Comparison of ENCODE assay signal across 18 cellular contexts in genomic region chr2:73339171-73339678, GRCh38. TPM values are rescaled to one million over a fixed set of nuclear protein-coding genes. Genes with fewer than 3 reads are reported as not detected.
"Had no signal": no experiment of that assay in that cellular context is flagged by ENCODE, and none has a peak within 500 bp of the region (broad histone marks: within the 10 kb centered on the region; RNA-seq: fewer than 3 reads in every experiment).

No MANE protein-coding gene starts in this region.

- H3K4me3 Mint-ChIP-seq: activated CD4-positive, alpha-beta T cell treated with anti-CD3 and anti-CD28 coated beads for 36 hours; activated CD8-positive, alpha-beta T cell treated with anti-CD3 and anti-CD28 coated beads for 36 hours; activated naive CD8-positive, alpha-beta T cell treated with anti-CD3 and anti-CD28 coated beads, Interleukin-2, amount 50 U/mL, for 24 hours; natural killer cell treated with Interleukin-12 subunit alpha and Interleukin-12 subunit beta and Interleukin-15 and Interleukin-18, amount 100 ng/mL, for 72 hours; stimulated activated naive B cell treated with anti-CD40 and anti-IgM and Interleukin-4, amounts not matched to agents 10 μg/mL and 1 μg/mL and 100 μg/mL, for 72 hours had no signal

- H3K4me1 Mint-ChIP-seq: activated CD4-positive, alpha-beta T cell treated with anti-CD3 and anti-CD28 coated beads for 36 hours had no signal

- ATAC-seq: activated CD4-positive, alpha-beta T cell treated with anti-CD3 and anti-CD28 coated beads for 36 hours; activated CD8-positive, alpha-beta T cell treated with anti-CD3 and anti-CD28 coated beads for 36 hours; activated naive CD8-positive, alpha-beta T cell treated with anti-CD3 and anti-CD28 coated beads, Interleukin-2, amount 50 U/mL, for 24 hours; natural killer cell treated with Interleukin-12 subunit alpha and Interleukin-12 subunit beta and Interleukin-15 and Interleukin-18, amount 100 ng/mL, for 72 hours; sciatic nerve; stimulated activated naive B cell treated with anti-CD40 and anti-IgM and Interleukin-4, amounts not matched to agents 10 μg/mL and 1 μg/mL and 100 μg/mL, for 72 hours had no signal

- H3K27me3 ChIP-seq: ascending aorta, esophagus muscularis mucosa, transverse colon had no signal

- DNase-seq: activated CD4-positive, alpha-beta T cell treated with anti-CD3 and anti-CD28 coated beads for 36 hours; activated CD8-positive, alpha-beta memory T cell treated with anti-CD3 and anti-CD28 coated beads, Interleukin-2, amount 50 U/mL, for 48 hours; activated CD8-positive, alpha-beta T cell treated with anti-CD3 and anti-CD28 coated beads for 36 hours; activated naive CD4-positive, alpha-beta T cell treated with Interleukin-2 at 50 U/mL for 16 hours; activated naive CD8-positive, alpha-beta T cell treated with anti-CD3 and anti-CD28 coated beads, Interleukin-2, amount 50 U/mL, for 24 hours; stimulated activated CD4-positive, alpha-beta T cell treated with anti-CD3 and anti-CD28 coated beads, Interleukin-2, amount 100 ng/mL, for 24 hours; stimulated activated naive B cell treated with anti-CD40 and anti-IgM and Interleukin-4, amounts not matched to agents 10 μg/mL and 1 μg/mL and 100 μg/mL, for 72 hours; substantia nigra; transverse colon had no signal

- H3K36me3 Mint-ChIP-seq: natural killer cell treated with Interleukin-12 subunit alpha and Interleukin-12 subunit beta and Interleukin-15 and Interleukin-18, amount 100 ng/mL, for 72 hours had no signal

- H3K36me3 ChIP-seq: ascending aorta, esophagus muscularis mucosa, transverse colon had no signal

- H3K27ac ChIP-seq: ascending aorta, esophagus muscularis mucosa, transverse colon, VCaP had no signal

- H3K4me1 ChIP-seq: ascending aorta, esophagus muscularis mucosa, transverse colon had no signal

- H3K9me3 ChIP-seq: transverse colon had no signal

- H3K9me3 Mint-ChIP-seq: natural killer cell treated with Interleukin-12 subunit alpha and Interleukin-12 subunit beta and Interleukin-15 and Interleukin-18, amount 100 ng/mL, for 72 hours had no signal

- H3K27me3 Mint-ChIP-seq: activated CD8-positive, alpha-beta T cell treated with anti-CD3 and anti-CD28 coated beads for 36 hours; stimulated activated naive B cell treated with anti-CD40 and anti-IgM and Interleukin-4, amounts not matched to agents 10 μg/mL and 1 μg/mL and 100 μg/mL, for 72 hours had no signal

- H3K4me3 ChIP-seq: ascending aorta, esophagus muscularis mucosa, transverse colon had no signal

- H3K27ac Mint-ChIP-seq: activated CD4-positive, alpha-beta T cell treated with anti-CD3 and anti-CD28 coated beads for 36 hours; activated CD8-positive, alpha-beta T cell treated with anti-CD3 and anti-CD28 coated beads for 36 hours; activated naive CD8-positive, alpha-beta T cell treated with anti-CD3 and anti-CD28 coated beads, Interleukin-2, amount 50 U/mL, for 24 hours; natural killer cell treated with Interleukin-12 subunit alpha and Interleukin-12 subunit beta and Interleukin-15 and Interleukin-18, amount 100 ng/mL, for 72 hours; stimulated activated naive B cell treated with anti-CD40 and anti-IgM and Interleukin-4, amounts not matched to agents 10 μg/mL and 1 μg/mL and 100 μg/mL, for 72 hours had no signal

RNA-seq across cellular contexts. Expression of gene EGR4, which starts 45.9 kb away (rescaled TPM):
- total RNA-seq: ascending aorta; fibroblast of villous mesenchyme; mucosa of gallbladder; natural killer cell treated with Interleukin-12 subunit alpha and Interleukin-12 subunit beta and Interleukin-15 and Interleukin-18, amount 100 ng/mL, for 72 hours; omental fat pad; pulmonary artery endothelial cell; sciatic nerve; transverse colon had no signal
